ENCODE assay signal across 16 cellular contexts in genomic region chr6:144878577-144878976, GRCh38.
DNase-seq lines count a peak whose midpoint lies in the region; ATAC-seq, FAIRE-seq and TF ChIP-seq lines count a peak whose summit lies in the region.
"Had no signal": no experiment of that assay in that cellular context is flagged by ENCODE, and none has a peak within 500 bp of the region (broad histone marks: within the 10 kb centered on the region; RNA-seq: fewer than 3 reads in every experiment).

No MANE protein-coding gene starts in this region.

- no peaks in the 10 kb centered on the region for H3K36me3 Mint-ChIP-seq in chondrocyte (ENCODE audit: low read depth)
- H3K36me3 Mint-ChIP-seq in activated CD4-positive, alpha-beta memory T cell treated with anti-CD3 and anti-CD28 coated beads, Interleukin-2, amount 10 ng/mL, durations not matched to agents 7 days and 5 days (ENCODE audit: low read depth) = no peaks in the 10 kb centered on the region

- no peak overlapping the region for H3K9ac ChIP-seq in KMS-11

- no peaks in the 10 kb centered on the region for H3K9me3 Mint-ChIP-seq in chondrocyte (ENCODE audit: low read depth)
- no peaks in the 10 kb centered on the region for H3K9me3 Mint-ChIP-seq in activated CD4-positive, alpha-beta memory T cell treated with anti-CD3 and anti-CD28 coated beads, Interleukin-2, amount 10 ng/mL, durations not matched to agents 7 days and 5 days
- H3K9me3 Mint-ChIP-seq: CD4-positive, alpha-beta T cell; T-helper 2 cell treated with Interferon-gamma antibody and Interleukin-4, amounts not matched to agents 5 μg/mL and 100 μg/mL, for 36 hours had no signal

- no peak overlapping the region for H3K27ac Mint-ChIP-seq in chondrocyte (ENCODE audit: unreplicated experiment)
- H3K27ac Mint-ChIP-seq in activated CD4-positive, alpha-beta memory T cell treated with anti-CD3 and anti-CD28 coated beads, Interleukin-2, amount 10 ng/mL, durations not matched to agents 7 days and 5 days = no peak overlapping the region
- H3K27ac Mint-ChIP-seq: CD4-positive, alpha-beta T cell; T-helper 2 cell treated with Interferon-gamma antibody and Interleukin-4, amounts not matched to agents 5 μg/mL and 100 μg/mL, for 36 hours had no signal

- H3K27me3 ChIP-seq in KMS-11 (ENCODE audit: insufficient read depth, low read depth) = no peaks in the 10 kb centered on the region

- FAIRE-seq in GM19239 (lab: Jason Lieb, UNC) = no peak
- FAIRE-seq: D721Med had no signal

- H3K27me3 Mint-ChIP-seq in chondrocyte (ENCODE audit: low read depth) = no peaks in the 10 kb centered on the region
- peaks cover 26% of the 10 kb centered on the region for H3K27me3 Mint-ChIP-seq in activated CD4-positive, alpha-beta memory T cell treated with anti-CD3 and anti-CD28 coated beads, Interleukin-2, amount 10 ng/mL, durations not matched to agents 7 days and 5 days

- no peak overlapping the region for H3K4me3 ChIP-seq in KMS-11 (IDR thresholded peaks at IDR 0.05; ENCODE audit: insufficient read depth, low read depth, low read length)

- H3K36me3 ChIP-seq in KMS-11 (ENCODE audit: insufficient read depth) = no peaks in the 10 kb centered on the region

- POLR2A ChIA-PET in activated CD4-positive, alpha-beta memory T cell treated with anti-CD3 and anti-CD28 coated beads, Interleukin-2, amount 10 ng/mL, durations not matched to agents 7 days and 5 days (lab: Charles Lee) = no interaction called here

- no peak for TF ChIP-seq CTCF in KMS-11 (conservative IDR thresholded peaks at IDR 0.05; ENCODE audit: low read depth, low read length)
- no peak for TF ChIP-seq CTCF in chondrocyte (IDR thresholded peaks at IDR 0.05)

- H3K27ac ChIP-seq in KMS-11 = peak overlapping the region; percentile 9; the same call in 1 of the 2 replicates

- no peaks in the 10 kb centered on the region for H4K20me1 ChIP-seq in KMS-11 (ENCODE audit: insufficient read depth)

- CTCF ChIA-PET in activated CD4-positive, alpha-beta memory T cell treated with anti-CD3 and anti-CD28 coated beads, Interleukin-2, amount 10 ng/mL, durations not matched to agents 7 days and 5 days (lab: Charles Lee) = no interaction called here

- H2AFZ ChIP-seq in KMS-11 (ENCODE audit: low read depth) = no peak overlapping the region

- peaks cover 62% of the 10 kb centered on the region for H3K4me1 ChIP-seq in KMS-11 (ENCODE audit: low read depth, poor library complexity, severe bottlenecking)

- ATAC-seq in SK-N-SH treated with all-trans-retinoic acid at 6 μM for 48 hours = no peak

- H3K4me3 Mint-ChIP-seq in chondrocyte (ENCODE audit: unreplicated experiment) = no peak overlapping the region
- H3K4me3 Mint-ChIP-seq in activated CD4-positive, alpha-beta memory T cell treated with anti-CD3 and anti-CD28 coated beads, Interleukin-2, amount 10 ng/mL, durations not matched to agents 7 days and 5 days = no peak overlapping the region
- H3K4me3 Mint-ChIP-seq: CD4-positive, alpha-beta T cell; T-helper 2 cell treated with Interferon-gamma antibody and Interleukin-4, amounts not matched to agents 5 μg/mL and 100 μg/mL, for 36 hours had no signal

- H3K4me2 ChIP-seq in KMS-11 = peak overlapping the region; percentile 17; the same call in 1 of the 2 replicates

- H3K4me1 Mint-ChIP-seq in chondrocyte (ENCODE audit: low read depth) = peaks cover 6% of the 10 kb centered on the region
- no peaks in the 10 kb centered on the region for H3K4me1 Mint-ChIP-seq in activated CD4-positive, alpha-beta memory T cell treated with anti-CD3 and anti-CD28 coated beads, Interleukin-2, amount 10 ng/mL, durations not matched to agents 7 days and 5 days

- H3K79me2 ChIP-seq in KMS-11 (ENCODE audit: insufficient read depth, low read depth) = no peaks in the 10 kb centered on the region

- DNase-seq in COR-L47 (lab: John Stamatoyannopoulos, UW) = peak; percentile 90
- DNase-seq in NCI-H2227 treated with DMSO at 0.1 percent for 48 hours (lab: John Stamatoyannopoulos, UW) = peak; percentile 89
- no peak for DNase-seq in chondrocyte (ENCODE audit: low spot score)
- no peak for DNase-seq in activated CD4-positive, alpha-beta memory T cell treated with anti-CD3 and anti-CD28 coated beads, Interleukin-2, amount 10 ng/mL, durations not matched to agents 7 days and 5 days
- no peak for DNase-seq in GM19239 (ENCODE audit: insufficient read length, low spot score)
- DNase-seq: CD4-positive, alpha-beta T cell; GF-D8; H7; Karpas-422; NCI-H2171; NCI-H524; SHP77 had no signal

TF ChIP-seq in SK-N-SH treated with all-trans-retinoic acid at 6 μM for 48 hours, 23 proteins besides CTCF, POLR2A, EP300 and RAD21 (continues in another document):
- peak; percentile 44; the same call in 1 of the 2 replicates for TF ChIP-seq TSHZ2 (CRISPR knock-in tag; IDR thresholded peaks at IDR 0.05)
- TF ChIP-seq OSR1 (CRISPR knock-in tag; IDR thresholded peaks at IDR 0.05) = no peak
- no peak for TF ChIP-seq CSRNP3 (CRISPR knock-in tag; IDR thresholded peaks at IDR 0.05)
- no peak for TF ChIP-seq ZFP30 (CRISPR knock-in tag; IDR thresholded peaks at IDR 0.05)
- no peak for TF ChIP-seq PATZ1 (CRISPR knock-in tag; IDR thresholded peaks at IDR 0.05; ENCODE audit: borderline replicate concordance)
- peak; percentile 67 for TF ChIP-seq TCF4 (CRISPR knock-in tag; IDR thresholded peaks at IDR 0.05; ENCODE audit: borderline replicate concordance)
- TF ChIP-seq ZNF8 (CRISPR knock-in tag; IDR thresholded peaks at IDR 0.05) = no peak
- TF ChIP-seq CREB5 (CRISPR knock-in tag; IDR thresholded peaks at IDR 0.05; ENCODE audit: low read depth) = no peak
- no peak for TF ChIP-seq RARB (CRISPR knock-in tag; IDR thresholded peaks at IDR 0.05)
- no peak for TF ChIP-seq CSDC2 (CRISPR knock-in tag; IDR thresholded peaks at IDR 0.05)
- no peak for TF ChIP-seq PPARA (CRISPR knock-in tag; IDR thresholded peaks at IDR 0.05; ENCODE audit: borderline replicate concordance)
- peak; percentile 74 for TF ChIP-seq ISL1 (CRISPR knock-in tag; IDR thresholded peaks at IDR 0.05)
- TF ChIP-seq ESRRG (CRISPR knock-in tag; IDR thresholded peaks at IDR 0.05) = no peak
- no peak for TF ChIP-seq ARNTL (CRISPR knock-in tag; IDR thresholded peaks at IDR 0.05; ENCODE audit: borderline replicate concordance, low read depth)

Comparison
In these comparisons a context has a peak if more than half of its experiments do, and no peak if none do; other contexts are left out.
1. DNase-seq: peak in COR-L47 (single experiment) and NCI-H2227 treated with DMSO at 0.1 percent for 48 hours (single experiment); none in chondrocyte (single experiment), activated CD4-positive, alpha-beta memory T cell treated with anti-CD3 and anti-CD28 coated beads, Interleukin-2, amount 10 ng/mL, durations not matched to agents 7 days and 5 days (single experiment) and GM19239 (single experiment).